In genomic region chr11:69121621-69122336, GRCh38 we compare ENCODE assay signal across 15 cellular contexts. TPM values are rescaled to one million over a fixed set of nuclear protein-coding genes. Genes with fewer than 3 reads are reported as not detected.
DNase-seq lines count a peak whose midpoint lies in the region; ATAC-seq and TF ChIP-seq lines count a peak whose summit lies in the region.
"Had no signal": no experiment of that assay in that cellular context is flagged by ENCODE, and none has a peak within 500 bp of the region (broad histone marks: within the 10 kb centered on the region; RNA-seq: fewer than 3 reads in every experiment).

No MANE protein-coding gene starts in this region.

- DNase-seq in GM23338 (ENCODE audit: low spot score) (no peak), neural progenitor cell (ENCODE audit: low spot score) (no peak), NCI-H748 treated with DMSO at 0.1 percent for 48 hours (lab: John Stamatoyannopoulos, UW) (no peak), Kasumi-1 (lab: John Stamatoyannopoulos, UW) (no peak)
- DNase-seq in central memory CD8-positive, alpha-beta T cell (ENCODE audit: low spot score in 2 of 2), result no peak
- no peak for DNase-seq in activated CD8-positive, alpha-beta memory T cell treated with anti-CD3 and anti-CD28 coated beads, Interleukin-2, amount 50 U/mL, for 4 hours
- DNase-seq: activated CD4-positive, alpha-beta T cell treated with anti-CD3 and anti-CD28 coated beads, Interleukin-2, amount 50 U/mL, for 1 hour; NCI-H187; T-helper 9 cell had no signal

- TF ChIP-seq CTCF in GM23338 (conservative IDR thresholded peaks at IDR 0.05; ENCODE audit: low read depth in 2 of 2) (no peak), neural progenitor cell (IDR thresholded peaks at IDR 0.05) (no peak)

- peaks cover 0 to 5% (median 0%) of the 10 kb centered on the region in 11 experiments; a peak in 1 of 22 replicates for H3K36me3 ChIP-seq in BLaER1 treated with 17β-estradiol and CSF1 and Interleukin-3, amounts not matched to agents 10 nM and 100 nM
- no peaks in the 10 kb centered on the region for H3K36me3 ChIP-seq in GM23338 (ENCODE audit: insufficient read depth)
- H3K36me3 ChIP-seq in neural progenitor cell, result no peaks in the 10 kb centered on the region

- peak; percentile 2 for ATAC-seq in GM23338
- ATAC-seq in central memory CD8-positive, alpha-beta T cell (replicated peaks; ENCODE audit: extremely low read depth, poor library complexity, severe bottlenecking), result no peak
- ATAC-seq in GM21576 (IDR thresholded peaks at IDR 0.05; ENCODE audit: unreplicated experiment), result no peak

- no peaks in the 10 kb centered on the region for H3K9me2 ChIP-seq in GM23338 (ENCODE audit: insufficient read depth)

- H3K27ac Mint-ChIP-seq in GM23338 (no peak overlapping the region), neural progenitor cell (peak overlapping the region; percentile 46)
- no peak overlapping the region for H3K27ac Mint-ChIP-seq in central memory CD8-positive, alpha-beta T cell (ENCODE audit: low read depth)

- no peaks in the 10 kb centered on the region for H3F3A ChIP-seq in GM23338 (replicated peaks; ENCODE audit: low read depth)
- peaks cover 23% of the 10 kb centered on the region for H3F3A ChIP-seq in neural progenitor cell (ENCODE audit: low read depth)

- no peak overlapping the region for H3K27ac ChIP-seq in BLaER1 treated with 17β-estradiol and CSF1 and Interleukin-3, amounts not matched to agents 10 nM and 100 nM
- H3K27ac ChIP-seq in GM23338 (ENCODE audit: low read depth) (no peak overlapping the region), neural progenitor cell (no peak overlapping the region)

- H3K4me2 ChIP-seq in BLaER1 treated with 17β-estradiol and CSF1 and Interleukin-3, amounts not matched to agents 10 nM and 100 nM, result peak overlapping the region; percentile 49 to 82 (median 71); a peak in 20 of 22 replicates
- 0 out of 2 replicates have a peak overlapping the region, but pooled peaks have one; percentile 38 for H3K4me2 ChIP-seq in GM23338
- no peak overlapping the region for H3K4me2 ChIP-seq in neural progenitor cell

- peaks cover 0 to 12% (median 8%) of the 10 kb centered on the region in 11 experiments; a peak in 12 of 22 replicates for H3K9me3 ChIP-seq in BLaER1 treated with 17β-estradiol and CSF1 and Interleukin-3, amounts not matched to agents 10 nM and 100 nM (replicated peaks in 1 of 11)
- H3K9me3 ChIP-seq in neural progenitor cell (ENCODE audit: low read depth), result no peaks in the 10 kb centered on the region

- no peaks in the 10 kb centered on the region for H3K27me3 ChIP-seq in BLaER1 treated with 17β-estradiol and CSF1 and Interleukin-3, amounts not matched to agents 10 nM and 100 nM
- H3K27me3 ChIP-seq in GM23338 (ENCODE audit: insufficient read depth), result no peaks in the 10 kb centered on the region
- H3K27me3 ChIP-seq in neural progenitor cell, result no peaks in the 10 kb centered on the region
- H3K27me3 ChIP-seq: dorsolateral prefrontal cortex had no signal

- H3K36me3 Mint-ChIP-seq in GM23338 (ENCODE audit: low read depth) (peaks cover 3% of the 10 kb centered on the region; the same call in 1 of the 3 replicates), neural progenitor cell (peaks cover 3% of the 10 kb centered on the region)
- H3K36me3 Mint-ChIP-seq in central memory CD8-positive, alpha-beta T cell (ENCODE audit: insufficient read depth), result no peaks in the 10 kb centered on the region

- peaks cover 12% of the 10 kb centered on the region; the same call in 2 of the 3 replicates for H3K9me3 Mint-ChIP-seq in GM23338
- no peaks in the 10 kb centered on the region for H3K9me3 Mint-ChIP-seq in central memory CD8-positive, alpha-beta T cell
- H3K9me3 Mint-ChIP-seq in neural progenitor cell, result peaks cover 4% of the 10 kb centered on the region

- no peak overlapping the region for H3K4me3 ChIP-seq in BLaER1 treated with 17β-estradiol and CSF1 and Interleukin-3, amounts not matched to agents 10 nM and 100 nM
- no peak overlapping the region for H3K4me3 ChIP-seq in GM23338
- H3K4me3 ChIP-seq in neural progenitor cell, result no peak overlapping the region
- H3K4me3 ChIP-seq: dorsolateral prefrontal cortex, GM12878 had no signal

- H3K4me1 Mint-ChIP-seq in GM23338, result peaks cover 18% of the 10 kb centered on the region
- no peaks in the 10 kb centered on the region for H3K4me1 Mint-ChIP-seq in central memory CD8-positive, alpha-beta T cell
- H3K4me1 Mint-ChIP-seq in neural progenitor cell, result peaks cover 21% of the 10 kb centered on the region

- H3K79me2 ChIP-seq in GM23338 (replicated peaks; ENCODE audit: insufficient read depth), result no peaks in the 10 kb centered on the region
- H3K79me2 ChIP-seq in neural progenitor cell (ENCODE audit: low read depth), result no peaks in the 10 kb centered on the region

- H3K4me1 ChIP-seq in BLaER1 treated with 17β-estradiol and CSF1 and Interleukin-3, amounts not matched to agents 10 nM and 100 nM, result peaks cover 30 to 40% (median 36%) of the 10 kb centered on the region in 10 experiments
- H3K4me1 ChIP-seq in GM23338 (ENCODE audit: insufficient read depth) (peaks cover 23% of the 10 kb centered on the region; the same call in 1 of the 2 replicates), neural progenitor cell (peaks cover 14% of the 10 kb centered on the region)

- H3K4me3 Mint-ChIP-seq in GM23338 (no peak overlapping the region), neural progenitor cell (no peak overlapping the region)
- H3K4me3 Mint-ChIP-seq in central memory CD8-positive, alpha-beta T cell, result peak overlapping the region; percentile 4

- peak overlapping the region; percentile 52; the same call in 1 of the 2 replicates for H2AFZ ChIP-seq in GM23338
- no peak overlapping the region for H2AFZ ChIP-seq in neural progenitor cell (replicated peaks)

- H3K9ac ChIP-seq in BLaER1 treated with 17β-estradiol and CSF1 and Interleukin-3, amounts not matched to agents 10 nM and 100 nM, result no peak overlapping the region
- H3K9ac ChIP-seq in neural progenitor cell, result no peak overlapping the region

- peaks cover 0 to 26% (median 6%) of the 10 kb centered on the region in 11 experiments; a peak in 7 of 22 replicates for H4K20me1 ChIP-seq in BLaER1 treated with 17β-estradiol and CSF1 and Interleukin-3, amounts not matched to agents 10 nM and 100 nM
- H4K20me1 ChIP-seq in GM23338 (replicated peaks; ENCODE audit: insufficient read depth) (no peaks in the 10 kb centered on the region), neural progenitor cell (ENCODE audit: low read depth) (no peaks in the 10 kb centered on the region)

- H3K27me3 Mint-ChIP-seq in GM23338 (ENCODE audit: insufficient read depth, low read depth, poor library complexity), result peaks cover 11% of the 10 kb centered on the region
- peaks cover 20% of the 10 kb centered on the region for H3K27me3 Mint-ChIP-seq in central memory CD8-positive, alpha-beta T cell
- peaks cover 5% of the 10 kb centered on the region for H3K27me3 Mint-ChIP-seq in neural progenitor cell (ENCODE audit: insufficient read depth, low read depth)

TF ChIP-seq in GM23338, 12 proteins besides CTCF, POLR2A, EP300 and RAD21:
- no peak for TF ChIP-seq POLR2AphosphoS5 (IDR thresholded peaks at IDR 0.05; ENCODE audit: low read depth)
- TF ChIP-seq STAT1 (IDR thresholded peaks at IDR 0.05; ENCODE audit: unreplicated experiment), result no peak

RNA-seq across cellular contexts. Expression of gene SMIM38, which starts 34.0 kb away (rescaled TPM):
- 0.38 TPM in 1 of 2 replicates, not detected in the other for total RNA-seq in GM23338 (2014; rRNA removed; shearing (Covaris generic))
- polyA plus RNA-seq in GM23338 (2016; fragmentation: Nextera tagmentation; extraction: Ambion mirVana), result not detected in 2 replicates
- 1.5 and 2.0 TPM in 2 replicates for total RNA-seq in neural progenitor cell (ENCODE audit: low replicate concordance)
- total RNA-seq: LHCN-M2, RPMI7951 had no signal
